ENCODE assay signal across 13 cellular contexts in genomic region chr14:37088816-37089215, GRCh38.
A peak's percentile ranks its signal among the peaks of the same experiment; 100 is the strongest.
DNase-seq lines count a peak whose midpoint lies in the region; ATAC-seq and TF ChIP-seq lines count a peak whose summit lies in the region.
"Had no signal": no experiment of that assay in that cellular context is flagged by ENCODE, and none has a peak within 500 bp of the region (broad histone marks: within the 10 kb centered on the region; RNA-seq: fewer than 3 reads in every experiment).

No MANE protein-coding gene starts in this region.

- H3K27ac ChIP-seq in IMR-90 (ENCODE audit: insufficient read depth, low read length) (no peak overlapping the region), osteoblast (ENCODE audit: low read depth, low read length) (no peak overlapping the region)

- H2AK5ac ChIP-seq in IMR-90 (ENCODE audit: low read depth, low read length) = no peak overlapping the region

- H3K4me2 ChIP-seq in IMR-90 (ENCODE audit: low read depth, low read length) (peak overlapping the region; percentile 55; the same call in 1 of the 2 replicates), osteoblast (ENCODE audit: insufficient read depth, low read length) (no peak overlapping the region)

- H2BK5ac ChIP-seq in IMR-90 (ENCODE audit: low read depth, low read length, poor library complexity, severe bottlenecking) = peak overlapping the region; percentile 44

- peak overlapping the region; percentile 1; the same call in 1 of the 2 replicates for H3K4ac ChIP-seq in IMR-90 (ENCODE audit: low read depth, low read length)

- POLR2A ChIA-PET in IMR-90 (lab: Charles Lee; ENCODE audit: unreplicated experiment) = no interaction called here

- no peaks in the 10 kb centered on the region for H4K20me1 ChIP-seq in IMR-90 (ENCODE audit: insufficient read depth, low read length)
- H4K20me1 ChIP-seq in osteoblast (ENCODE audit: insufficient read depth, low read length) = no peaks in the 10 kb centered on the region

- CTCF ChIA-PET in IMR-90 (lab: Yijun Ruan, JAX) = interaction anchor here (1.5 kb wide), 1 partner anchor 29 kb away, joined by 5 read pairs; no protein-coding TSS in a partner anchor

- no peak overlapping the region for H4K5ac ChIP-seq in IMR-90 (ENCODE audit: low read depth, low read length)

- H3K79me1 ChIP-seq in IMR-90 (ENCODE audit: low read depth in 1 of 2, low read length in 2 of 2) = no peaks in the 10 kb centered on the region; a peak in 1 of 4 replicates

- TF ChIP-seq RAD21 in IMR-90 (IDR thresholded peaks at IDR 0.05; ENCODE audit: low read length) = no peak

- H4K91ac ChIP-seq in IMR-90 (ENCODE audit: insufficient read depth, low read depth, low read length) = no peak overlapping the region

- H3K4me1 ChIP-seq in IMR-90 (ENCODE audit: control insufficient read depth, insufficient read depth, low read length) = peaks cover 4% of the 10 kb centered on the region
- H3K4me1 ChIP-seq in osteoblast (ENCODE audit: insufficient read depth, low read length) = no peaks in the 10 kb centered on the region

- WGBS in IMR-90 (ENCODE audit: extremely low coverage in 2 of 2, insufficient read length in 1 of 2), 2 experiments = no CpG with 5 or more reads among the region's 4 CpGs

- H3K79me2 ChIP-seq in osteoblast (ENCODE audit: insufficient read depth, low read length) = no peaks in the 10 kb centered on the region

- H2BK20ac ChIP-seq in IMR-90 (ENCODE audit: low read depth, low read length) = 0 out of 2 replicates have a peak overlapping the region, but pooled peaks have one; percentile 46

- no peaks in the 10 kb centered on the region for H3K27me3 ChIP-seq in IMR-90 (ENCODE audit: control insufficient read depth, insufficient read depth, low read length)
- no peaks in the 10 kb centered on the region for H3K27me3 ChIP-seq in osteoblast (ENCODE audit: insufficient read depth, low read length)

- TF ChIP-seq CTCF in IMR-90 (conservative IDR thresholded peaks at IDR 0.05; ENCODE audit: low read depth, low read length) (no peak), WI38 (IDR thresholded peaks at IDR 0.05; ENCODE audit: low read depth, low read length) (no peak), osteoblast (IDR thresholded peaks at IDR 0.05; ENCODE audit: extremely low read depth, low read depth, low read length) (no peak)

- no peak overlapping the region for H2AFZ ChIP-seq in IMR-90 (replicated peaks; ENCODE audit: low read length, poor library complexity)
- H2AFZ ChIP-seq in osteoblast (ENCODE audit: low read length) = peak overlapping the region; percentile 20

- H3K36me3 ChIP-seq in IMR-90 (ENCODE audit: control insufficient read depth, insufficient read depth, low read length) = no peaks in the 10 kb centered on the region
- no peaks in the 10 kb centered on the region for H3K36me3 ChIP-seq in osteoblast (ENCODE audit: insufficient read depth, low read length)

- no peak for TF ChIP-seq POLR2A in IMR-90 (IDR thresholded peaks at IDR 0.05; ENCODE audit: low read depth, low read length)

- peaks cover 3% of the 10 kb centered on the region for H3K9me1 ChIP-seq in IMR-90 (ENCODE audit: insufficient read depth, low read length)

- peak overlapping the region in 1 of 2 experiments; percentile 22; a peak in 1 of 4 replicates for H4K8ac ChIP-seq in IMR-90 (ENCODE audit: low read depth in 2 of 2, low read length in 2 of 2)

- H3K23ac ChIP-seq in IMR-90 (ENCODE audit: low read depth, low read length) = 0 out of 2 replicates have a peak overlapping the region, but pooled peaks have one; percentile 69

- intact Hi-C loops in IMR-90 (cut with micrococcal nuclease) = loop anchor here (1.0 kb wide), 1 partner anchor 12 kb away; no protein-coding TSS in a partner anchor

- no peak overlapping the region for H3K18ac ChIP-seq in IMR-90 (ENCODE audit: low read depth, low read length)

- no peak overlapping the region for H3K4me3 ChIP-seq in IMR-90 (ENCODE audit: insufficient read depth, low read depth, low read length)
- peak overlapping the region; percentile 26 for H3K4me3 ChIP-seq in WI38 (ENCODE audit: low read depth, low read length)
- H3K4me3 ChIP-seq in osteoblast (ENCODE audit: insufficient read depth, low read length) = no peak overlapping the region

- H2BK15ac ChIP-seq in IMR-90 (ENCODE audit: low read depth, low read length) = no peak overlapping the region

- dilution Hi-C loops in IMR-90 (cut with HindIII; ENCODE audit: low sequenced_read_pairs, unreplicated experiment) = no loop called here

- H2AK9ac ChIP-seq in IMR-90 (replicated peaks; ENCODE audit: low read depth, low read length, poor library complexity) = no peak overlapping the region

- 0 out of 2 replicates have a peak overlapping the region, but pooled peaks have one; percentile 37 for H3K14ac ChIP-seq in IMR-90 (replicated peaks; ENCODE audit: low read depth, low read length)

- no peak overlapping the region for H3K56ac ChIP-seq in IMR-90 (ENCODE audit: extremely low read depth, insufficient read depth, low read length)

- no peak overlapping the region for H3K9ac ChIP-seq in IMR-90 (ENCODE audit: low read depth, low read length)

- peak; percentile 71 for ATAC-seq in IMR-90 (ENCODE audit: low read depth)
- ATAC-seq in HG02970 (IDR thresholded peaks at IDR 0.05; ENCODE audit: low FRiP score, unreplicated experiment) = no peak

- H3K9me3 ChIP-seq in IMR-90 (ENCODE audit: control insufficient read depth, insufficient read depth, low read length) = no peaks in the 10 kb centered on the region
- no peaks in the 10 kb centered on the region for H3K9me3 ChIP-seq in osteoblast (ENCODE audit: low read depth, low read length)

- DNase-seq in IMR-90 (peak; percentile 18), dedifferentiated amniotic fluid mesenchymal stem cell (ENCODE audit: extremely low spot score) (peak; percentile 30), osteoblast (ENCODE audit: insufficient read length, low spot score, missing footprints) (no peak), mucosa of gallbladder (ENCODE audit: low spot score) (no peak), GDM1 (lab: John Stamatoyannopoulos, UW) (no peak)
- DNase-seq in activated CD8-positive, alpha-beta memory T cell treated with anti-CD3 and anti-CD28 coated beads, Interleukin-2, amount 50 U/mL, for 4 hours = no peak
- DNase-seq: C1 segment of cervical spinal cord; CD4-positive, alpha-beta T cell; DMS153; DMS79 treated with DMSO at 0.1 percent for 48 hours; EL had no signal

- no TSS peak for BruUV-seq in IMR-90 (replicated peaks; lab: Mats Ljungman, UMichigan)

- in situ Hi-C loops in IMR-90 (cut with MboI; ENCODE audit: low sequenced_read_pairs) = no loop called here

- H2BK120ac ChIP-seq in IMR-90 (ENCODE audit: low read depth, low read length) = peak overlapping the region; percentile 28; the same call in 1 of the 2 replicates

TF ChIP-seq in IMR-90, 13 proteins besides CTCF, POLR2A, EP300 and RAD21:
- TF ChIP-seq RCOR1 (IDR thresholded peaks at IDR 0.05; ENCODE audit: insufficient replicate concordance, low read length) (no peak), MAZ (IDR thresholded peaks at IDR 0.05; ENCODE audit: borderline replicate concordance, low read depth, low read length) (no peak), NFE2L2 (IDR thresholded peaks at IDR 0.05; ENCODE audit: low read depth, low read length) (no peak), ELK1 (IDR thresholded peaks at IDR 0.05; ENCODE audit: borderline replicate concordance, low read depth, low read length) (no peak), MAFK (IDR thresholded peaks at IDR 0.05; ENCODE audit: low read depth, low read length) (no peak), USF2 (IDR thresholded peaks at IDR 0.05; ENCODE audit: low read depth, low read length) (no peak), MXI1 (IDR thresholded peaks at IDR 0.05; ENCODE audit: borderline replicate concordance, low read depth, low read length) (no peak), CHD1 (IDR thresholded peaks at IDR 0.05; ENCODE audit: low read depth, low read length) (no peak), RFX5 (IDR thresholded peaks at IDR 0.05; ENCODE audit: low read depth, low read length) (no peak), SMC3 (IDR thresholded peaks at IDR 0.05; ENCODE audit: low read depth, low read length) (no peak), CEBPB (IDR thresholded peaks at IDR 0.05; ENCODE audit: low read depth, low read length) (no peak), BHLHE40 (IDR thresholded peaks at IDR 0.05; ENCODE audit: low read depth, low read length) (no peak), FOS (IDR thresholded peaks at IDR 0.05; ENCODE audit: low read depth, low read length) (no peak)

Comparison
In these comparisons a context has a peak if more than half of its experiments do, and no peak if none do; other contexts are left out.
1. DNase-seq: peak in IMR-90 (single experiment) and dedifferentiated amniotic fluid mesenchymal stem cell (single experiment); none in osteoblast (single experiment), activated CD8-positive, alpha-beta memory T cell treated with anti-CD3 and anti-CD28 coated beads, Interleukin-2, amount 50 U/mL, for 4 hours (single experiment), mucosa of gallbladder (single experiment) and GDM1 (single experiment).